In the genomic region with DNA sequence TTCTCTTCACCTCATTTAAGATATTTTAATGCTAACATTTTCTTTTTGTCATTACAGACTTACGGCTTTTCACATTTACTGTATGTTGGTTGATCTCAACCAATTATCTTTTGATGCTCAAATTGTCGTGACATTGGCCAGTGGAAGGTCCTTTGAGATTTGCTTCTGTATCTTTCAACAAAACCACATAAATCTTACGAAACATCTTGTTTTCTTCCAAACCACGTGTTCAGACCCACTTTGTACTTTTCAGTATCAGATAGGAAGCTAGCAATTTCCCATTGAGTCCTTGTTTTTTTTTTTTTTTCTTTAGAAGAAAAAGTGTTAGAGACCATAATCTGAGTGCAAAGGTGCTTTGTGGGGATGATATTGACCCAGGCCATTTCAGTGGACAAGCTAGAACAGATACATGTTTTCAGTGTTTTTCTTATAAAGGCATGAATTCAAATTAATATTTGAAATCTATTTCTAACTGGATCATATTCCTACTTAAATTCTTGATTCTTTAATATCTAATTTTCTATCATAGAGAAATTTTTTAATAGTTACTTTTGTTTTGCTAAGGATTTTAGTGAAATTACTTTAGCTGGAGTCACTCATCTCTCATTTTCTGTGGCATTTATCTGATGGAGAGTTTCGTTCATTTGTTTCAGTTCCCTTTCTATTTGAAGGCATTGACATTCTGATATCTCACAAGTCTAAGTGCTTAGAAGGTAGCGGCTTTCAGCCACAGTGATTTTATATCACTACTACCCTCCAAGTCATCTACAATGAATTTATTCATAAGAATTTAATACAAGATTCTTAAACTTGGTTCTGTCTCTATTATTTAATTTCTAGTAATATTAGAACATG, we compare ENCODE assay signal across 13 cellular contexts. TPM values are rescaled to one million over a fixed set of nuclear protein-coding genes. Genes with fewer than 3 reads are reported as not detected.
DNase-seq lines count a peak whose midpoint lies in the region; ATAC-seq lines count a peak whose summit lies in the region.
"Had no signal": no experiment of that assay in that cellular context is flagged by ENCODE, and none has a peak within 500 bp of the region (broad histone marks: within the 10 kb centered on the region; RNA-seq: fewer than 3 reads in every experiment).

No MANE protein-coding gene starts in this region.

- H3K36me3 ChIP-seq in CD8-positive, alpha-beta memory T cell (ENCODE audit: insufficient read depth, low read length), result no peaks in the 10 kb centered on the region

- peak; percentile 13 for DNase-seq in germinal center (ENCODE audit: low spot score)
- DNase-seq in stimulated activated naive CD8-positive, alpha-beta T cell treated with anti-CD3 and anti-CD28 coated beads, Interleukin-15, Interleukin-2, amounts not matched to agents 100 U/mL and 50 U/mL, for 24 hours, result no peak
- no peak for DNase-seq in NCI-H2107 treated with DMSO at 0.1 percent for 48 hours (lab: John Stamatoyannopoulos, UW; ENCODE audit: unreplicated experiment)
- no peak for DNase-seq in dedifferentiated amniotic fluid mesenchymal stem cell (ENCODE audit: extremely low spot score)
- no peak for DNase-seq in CD8-positive, alpha-beta memory T cell
- DNase-seq: Calu3, NCI-H1436, SHP77 treated with DMSO at 0.1 percent for 48 hours had no signal

- no peaks in the 10 kb centered on the region for H3K4me1 ChIP-seq in CD8-positive, alpha-beta memory T cell (ENCODE audit: insufficient read depth, low read length)
- H3K4me1 ChIP-seq: right atrium auricular region had no signal

- no peak overlapping the region for H3K27ac ChIP-seq in CD8-positive, alpha-beta memory T cell (ENCODE audit: low read depth, low read length)
- H3K27ac ChIP-seq: cardiac muscle cell, right atrium auricular region had no signal

- H3K4me1 Mint-ChIP-seq in CD8-positive, alpha-beta memory T cell, result no peaks in the 10 kb centered on the region

- H3K4me3 ChIP-seq in CD8-positive, alpha-beta memory T cell (ENCODE audit: low read length), result no peak overlapping the region
- H3K4me3 ChIP-seq: cardiac muscle cell, right atrium auricular region had no signal

- no peak overlapping the region for H3K27ac Mint-ChIP-seq in CD8-positive, alpha-beta memory T cell

- no peaks in the 10 kb centered on the region for H3K9me3 Mint-ChIP-seq in CD8-positive, alpha-beta memory T cell

- peaks cover 37 to 64% (median 58%) of the 10 kb centered on the region in 3 donors for H3K36me3 Mint-ChIP-seq in CD8-positive, alpha-beta memory T cell

- POLR2A ChIA-PET in CD8-positive, alpha-beta memory T cell (lab: Charles Lee), result no interaction called here

- H3K4me3 Mint-ChIP-seq in CD8-positive, alpha-beta memory T cell, result no peak overlapping the region

- no peaks in the 10 kb centered on the region for H3K9me3 ChIP-seq in CD8-positive, alpha-beta memory T cell (ENCODE audit: low read length)
- H3K9me3 ChIP-seq: right atrium auricular region had no signal

- no peaks in the 10 kb centered on the region for H3K27me3 ChIP-seq in CD8-positive, alpha-beta memory T cell (ENCODE audit: insufficient read depth, low read length, poor library complexity, severe bottlenecking)
- H3K27me3 ChIP-seq: cardiac muscle cell, right atrium auricular region had no signal

- peaks cover 0 to 4% of the 10 kb centered on the region in 2 donors for H3K27me3 Mint-ChIP-seq in CD8-positive, alpha-beta memory T cell

- CTCF ChIA-PET in CD8-positive, alpha-beta memory T cell (lab: Charles Lee), result no interaction called here

- ATAC-seq in GM18870 (IDR thresholded peaks at IDR 0.05; ENCODE audit: unreplicated experiment), result peak; percentile 89
- peak; percentile 89 for ATAC-seq in GM21825 (IDR thresholded peaks at IDR 0.05; ENCODE audit: unreplicated experiment)
- ATAC-seq in HG03432 (IDR thresholded peaks at IDR 0.05; ENCODE audit: unreplicated experiment), result peak; percentile 95
- no peak for ATAC-seq in stimulated activated naive CD8-positive, alpha-beta T cell treated with anti-CD3 and anti-CD28 coated beads, Interleukin-15, Interleukin-2, amounts not matched to agents 100 U/mL and 50 U/mL, for 24 hours

RNA-seq across cellular contexts. Expression of a gene that starts 26.7 kb away (rescaled TPM):
- total RNA-seq in CD8-positive, alpha-beta memory T cell, result 10 to 100 TPM; 17.7 to 20.0 TPM
- 13.4 TPM for polyA plus RNA-seq in CD8-positive, alpha-beta memory T cell
